17 cellular contexts compared by ENCODE assay signal in genomic region chr12:129570796-129571400, GRCh38.
"Had no signal": no experiment of that assay in that cellular context is flagged by ENCODE, and none has a peak within 500 bp of the region (broad histone marks: within the 10 kb centered on the region; RNA-seq: fewer than 3 reads in every experiment).

No MANE protein-coding gene starts in this region.

- H3K27ac Mint-ChIP-seq: activated CD4-positive, alpha-beta memory T cell treated with anti-CD3 and anti-CD28 coated beads for 36 hours; activated naive CD8-positive, alpha-beta T cell treated with anti-CD3 and anti-CD28 coated beads for 36 hours; memory B cell; stimulated activated naive CD8-positive, alpha-beta T cell treated with anti-CD3 and anti-CD28 coated beads, Interleukin-15, Interleukin-2, amounts not matched to agents 100 ng/mL and 50 ng/mL, for 24 hours had no signal

- H3K4me1 ChIP-seq: colonic mucosa, foreskin keratinocyte, left lung, testis, upper lobe of right lung had no signal

- DNase-seq: activated CD4-positive, alpha-beta memory T cell treated with anti-CD3 and anti-CD28 coated beads for 36 hours; activated CD4-positive, alpha-beta T cell treated with anti-CD3 and anti-CD28 coated beads for 1 hour; activated gamma-delta T cell; activated naive CD8-positive, alpha-beta T cell treated with anti-CD3 and anti-CD28 coated beads for 36 hours; activated T-cell treated with anti-CD3 and anti-CD28 coated beads, Interleukin-2, amount 50 U/mL, for 48 hours; anterior cingulate cortex; colonic mucosa; foreskin keratinocyte; left lung; stimulated activated CD4-positive, alpha-beta T cell treated with anti-CD3 and anti-CD28 coated beads, Interleukin-12 subunit alpha, Interleukin-12 subunit beta, amount 100 ng/mL, for 4 hours; stimulated activated CD4-positive, alpha-beta T cell treated with anti-CD3 and anti-CD28 coated beads, Interleukin-2, amount 100 ng/mL, for 48 hours; T-helper 9 cell; testis; upper lobe of right lung had no signal

- H3K27me3 ChIP-seq: colonic mucosa, foreskin keratinocyte, left lung, testis, upper lobe of right lung had no signal

- H3K36me3 Mint-ChIP-seq: activated CD4-positive, alpha-beta memory T cell treated with anti-CD3 and anti-CD28 coated beads for 36 hours; activated naive CD8-positive, alpha-beta T cell treated with anti-CD3 and anti-CD28 coated beads for 36 hours; memory B cell had no signal

- H3K4me3 Mint-ChIP-seq: activated CD4-positive, alpha-beta memory T cell treated with anti-CD3 and anti-CD28 coated beads for 36 hours; activated naive CD8-positive, alpha-beta T cell treated with anti-CD3 and anti-CD28 coated beads for 36 hours; memory B cell; stimulated activated naive CD8-positive, alpha-beta T cell treated with anti-CD3 and anti-CD28 coated beads, Interleukin-15, Interleukin-2, amounts not matched to agents 100 ng/mL and 50 ng/mL, for 24 hours had no signal

- H3K27me3 Mint-ChIP-seq: activated CD4-positive, alpha-beta memory T cell treated with anti-CD3 and anti-CD28 coated beads for 36 hours; memory B cell; stimulated activated naive CD8-positive, alpha-beta T cell treated with anti-CD3 and anti-CD28 coated beads, Interleukin-15, Interleukin-2, amounts not matched to agents 100 ng/mL and 50 ng/mL, for 24 hours had no signal

- ATAC-seq: foreskin keratinocyte, left lung, sciatic nerve, upper lobe of right lung had no signal

- H3K4me3 ChIP-seq: colonic mucosa, left lung, testis, upper lobe of right lung had no signal

- H3K9me3 ChIP-seq: colonic mucosa, left lung, testis, upper lobe of right lung had no signal

- H3K36me3 ChIP-seq: colonic mucosa, left lung, upper lobe of right lung had no signal

- H3K4me1 Mint-ChIP-seq: activated naive CD8-positive, alpha-beta T cell treated with anti-CD3 and anti-CD28 coated beads for 36 hours; memory B cell had no signal

- H3K27ac ChIP-seq: colonic mucosa, foreskin keratinocyte, left lung, testis, upper lobe of right lung had no signal
